22 cellular contexts compared by ENCODE assay signal in the genomic region with DNA sequence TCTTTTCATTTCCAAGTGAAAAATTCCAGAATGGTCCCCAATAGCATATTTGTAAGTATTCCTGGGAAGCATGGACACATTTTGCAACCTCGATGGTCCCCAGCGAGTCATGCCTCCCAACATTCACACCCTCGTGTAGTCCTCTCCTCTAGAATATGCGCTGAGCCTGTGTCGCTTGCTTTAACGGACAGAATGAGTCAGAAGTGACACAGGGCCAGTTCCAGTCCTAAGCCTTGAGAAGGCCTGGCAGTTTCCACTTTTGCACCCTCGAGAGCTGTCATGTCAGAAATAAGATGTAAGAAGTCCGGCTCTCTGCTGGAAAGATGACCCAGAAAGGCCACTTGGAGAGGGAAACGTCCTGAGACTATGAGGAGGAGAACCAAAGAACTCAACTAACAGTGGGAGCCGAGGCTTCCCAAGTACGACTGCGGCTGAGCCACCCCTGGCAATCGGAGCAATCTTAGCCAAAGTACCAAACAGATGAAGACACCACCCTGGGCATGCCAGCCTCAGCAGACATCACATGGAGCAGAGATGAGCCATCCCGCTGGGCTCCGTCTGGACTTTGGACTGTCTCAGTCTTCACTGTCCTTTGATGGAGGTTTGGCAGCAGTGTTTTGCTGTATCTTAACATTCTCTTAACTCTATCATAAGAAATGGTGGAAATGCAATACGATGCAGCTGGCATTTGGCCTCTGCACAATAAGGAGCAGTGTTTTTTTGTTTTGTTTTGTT. TPM values are rescaled to one million over a fixed set of nuclear protein-coding genes. Genes with fewer than 3 reads are reported as not detected.
DNase-seq lines count a peak whose midpoint lies in the region; ATAC-seq, FAIRE-seq and TF ChIP-seq lines count a peak whose summit lies in the region.
"Had no signal": no experiment of that assay in that cellular context is flagged by ENCODE, and none has a peak within 500 bp of the region (broad histone marks: within the 10 kb centered on the region; RNA-seq: fewer than 3 reads in every experiment).

No MANE protein-coding gene starts in this region.

- H3K36me3 ChIP-seq in K562 (ENCODE audit: control insufficient read depth, insufficient read depth, low read length) (no peaks in the 10 kb centered on the region), sigmoid colon (no peaks in the 10 kb centered on the region)

- H3K79me2 ChIP-seq in K562 (ENCODE audit: control insufficient read depth, insufficient read depth, low read length) = no peaks in the 10 kb centered on the region

- H3K4me1 ChIP-seq in K562 (replicated peaks in 1 of 2; ENCODE audit: control insufficient read depth in 2 of 2, insufficient read depth in 2 of 2, low read length in 2 of 2) (no peaks in the 10 kb centered on the region; a peak in 1 of 5 replicates), sigmoid colon (no peaks in the 10 kb centered on the region)

- H3K27me3 ChIP-seq in K562 (ENCODE audit: control insufficient read depth in 2 of 2, insufficient read depth in 2 of 2, low read length in 2 of 2) (peaks cover 58 to 89% of the 10 kb centered on the region in 2 experiments), sigmoid colon (no peaks in the 10 kb centered on the region)

- TF ChIP-seq EP300 in K562 (IDR thresholded peaks at IDR 0.05; ENCODE audit: low read length) (no peak), sigmoid colon (IDR thresholded peaks at IDR 0.05) (no peak)

- DNase-seq in AG08396 (ENCODE audit: low spot score) = peak; percentile 5
- DNase-seq in HEK293T (ENCODE audit: extremely low spot score) = peak; percentile 3
- peak in 3 of 4 experiments; percentile 4 to 6 (median 5) for DNase-seq in K562 (ENCODE audit: extremely low read depth in 1 of 4, low spot score in 3 of 4)
- peak; percentile 19 for DNase-seq in myocyte (ENCODE audit: low read depth)
- no peak for DNase-seq in H54 (ENCODE audit: insufficient read length, low spot score)
- no peak for DNase-seq in Kasumi-1 (lab: John Stamatoyannopoulos, UW)
- no peak for DNase-seq in sigmoid colon
- DNase-seq in urothelium cell line (ENCODE audit: low spot score) = no peak
- DNase-seq: activated CD4-positive, alpha-beta T cell treated with anti-CD3 and anti-CD28 coated beads for 36 hours; activated naive CD4-positive, alpha-beta T cell treated with anti-CD3 and anti-CD28 coated beads for 36 hours; activated T-cell treated with anti-CD3 and anti-CD28 coated beads, Interleukin-2, amount 50 U/mL, for 4 hours; amygdala; CD4-positive, CD25-positive, alpha-beta regulatory T cell; DMS53; NCI-H187; NCI-H2227 treated with DMSO at 0.1 percent for 48 hours; NCI-H748 treated with DMSO at 0.1 percent for 48 hours; SHP77 treated with DMSO at 0.1 percent for 48 hours had no signal

- peaks cover 3% of the 10 kb centered on the region; the same call in 1 of the 2 replicates for H4K20me1 ChIP-seq in K562 (replicated peaks; ENCODE audit: control insufficient read depth, insufficient read depth, low read length)

- TF ChIP-seq RAD21 in K562 (CRISPR knock-in tag; conservative IDR thresholded peaks at IDR 0.05 in 1 of 2, IDR thresholded peaks at IDR 0.05 in 1 of 2) = no peak

- H3K9ac ChIP-seq in K562 (ENCODE audit: insufficient read depth in 1 of 2, low read depth in 2 of 2, low read length in 2 of 2) = no peak overlapping the region

- no peak overlapping the region for H3K4me2 ChIP-seq in K562 (ENCODE audit: insufficient read depth, low read length)

- POLR2A ChIA-PET in HEK293T (lab: Yijun Ruan, JAX) (no interaction called here), K562 (lab: Yijun Ruan, JAX) (interaction anchor here (1.0 kb wide), 1 partner anchor 68 kb away, joined by 3 read pairs; no protein-coding TSS in a partner anchor)

- H3K4me3 ChIP-seq in K562 (no peak overlapping the region), sigmoid colon (no peak overlapping the region)

- intact Hi-C loops in K562 (cut with micrococcal nuclease) (no loop called here), sigmoid colon (cut with DNase I) (no loop called here)

- no peak for ATAC-seq in K562
- ATAC-seq: activated CD4-positive, alpha-beta T cell treated with anti-CD3 and anti-CD28 coated beads for 36 hours; activated T-cell treated with anti-CD3 and anti-CD28 coated beads, Interleukin-2, amount 50 U/mL, for 4 hours; left lobe of liver; natural killer cell treated with Interleukin-12 subunit alpha and Interleukin-12 subunit beta and Interleukin-15 and Interleukin-18, amount 100 ng/mL, for 72 hours had no signal

- TF ChIP-seq POLR2A in K562 (conservative IDR thresholded peaks at IDR 0.05) (no peak), H54 (IDR thresholded peaks at IDR 0.05; ENCODE audit: low read depth, low read length) (no peak), sigmoid colon (IDR thresholded peaks at IDR 0.05) (no peak)

- no TSS peak for BruUV-seq in K562 (replicated peaks; lab: Mats Ljungman, UMichigan)

- CTCF ChIA-PET in HEK293T (lab: Yijun Ruan, JAX) (no interaction called here), K562 (lab: Yijun Ruan, JAX; ENCODE audit: low intra/inter-chr PET ratio) (no interaction called here)

- 5% methylated on average over 14 of the region's 16 CpGs for WGBS in K562 (ENCODE audit: insufficient coverage, low coverage, missing lambda C conversion rate)
- 79 to 84% methylated on average over 16 of the region's 16 CpGs for WGBS in sigmoid colon, 2 donors

- TF ChIP-seq CTCF in K562 (IDR thresholded peaks at IDR 0.05 in 2 of 3, conservative IDR thresholded peaks at IDR 0.05 in 1 of 3; ENCODE audit: insufficient read depth in 2 of 3, low read depth in 1 of 3, low read length in 3 of 3) (no peak), sigmoid colon (IDR thresholded peaks at IDR 0.05) (no peak)

- no peak for FAIRE-seq in K562 (lab: Jason Lieb, UNC)
- no peak for FAIRE-seq in H54 (lab: Jason Lieb, UNC)
- FAIRE-seq in urothelium cell line (lab: Jason Lieb, UNC) = no peak
- FAIRE-seq: endothelial cell of umbilical vein, GM12892 had no signal

- H3K9me1 ChIP-seq in K562 (ENCODE audit: control insufficient read depth, insufficient read depth, low read length) = no peaks in the 10 kb centered on the region

- no peak overlapping the region for H2AFZ ChIP-seq in K562 (ENCODE audit: low read depth, low read length)

- in situ Hi-C loops in K562 (cut with MboI) = no loop called here

- H3K27ac ChIP-seq in K562 (ENCODE audit: extremely low read depth, low read depth, low read length) = no peak overlapping the region
- no peak overlapping the region for H3K27ac ChIP-seq in sigmoid colon

- H3K9me3 ChIP-seq in K562 (replicated peaks; ENCODE audit: control insufficient read depth, insufficient read depth, low read depth, low read length) = no peaks in the 10 kb centered on the region
- H3K9me3 ChIP-seq in sigmoid colon = no peaks in the 10 kb centered on the region

TF ChIP-seq in HEK293T, 16 proteins besides CTCF, POLR2A, EP300 and RAD21 (continues in another document):
- TF ChIP-seq ELF4 (IDR thresholded peaks at IDR 0.05) (no peak), TARDBP (IDR thresholded peaks at IDR 0.05) (no peak), FOXK2 (IDR thresholded peaks at IDR 0.05) (no peak), HDGF (IDR thresholded peaks at IDR 0.05; ENCODE audit: borderline replicate concordance) (no peak)
- TF ChIP-seq, protein P1, sequence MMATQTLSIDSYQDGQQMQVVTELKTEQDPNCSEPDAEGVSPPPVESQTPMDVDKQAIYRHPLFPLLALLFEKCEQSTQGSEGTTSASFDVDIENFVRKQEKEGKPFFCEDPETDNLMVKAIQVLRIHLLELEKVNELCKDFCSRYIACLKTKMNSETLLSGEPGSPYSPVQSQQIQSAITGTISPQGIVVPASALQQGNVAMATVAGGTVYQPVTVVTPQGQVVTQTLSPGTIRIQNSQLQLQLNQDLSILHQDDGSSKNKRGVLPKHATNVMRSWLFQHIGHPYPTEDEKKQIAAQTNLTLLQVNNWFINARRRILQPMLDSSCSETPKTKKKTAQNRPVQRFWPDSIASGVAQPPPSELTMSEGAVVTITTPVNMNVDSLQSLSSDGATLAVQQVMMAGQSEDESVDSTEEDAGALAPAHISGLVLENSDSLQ (IDR thresholded peaks at IDR 0.05) = no peak

TF ChIP-seq in K562, 482 proteins besides CTCF, POLR2A, EP300 and RAD21 (continues in another document):
- TF ChIP-seq, protein P2, sequence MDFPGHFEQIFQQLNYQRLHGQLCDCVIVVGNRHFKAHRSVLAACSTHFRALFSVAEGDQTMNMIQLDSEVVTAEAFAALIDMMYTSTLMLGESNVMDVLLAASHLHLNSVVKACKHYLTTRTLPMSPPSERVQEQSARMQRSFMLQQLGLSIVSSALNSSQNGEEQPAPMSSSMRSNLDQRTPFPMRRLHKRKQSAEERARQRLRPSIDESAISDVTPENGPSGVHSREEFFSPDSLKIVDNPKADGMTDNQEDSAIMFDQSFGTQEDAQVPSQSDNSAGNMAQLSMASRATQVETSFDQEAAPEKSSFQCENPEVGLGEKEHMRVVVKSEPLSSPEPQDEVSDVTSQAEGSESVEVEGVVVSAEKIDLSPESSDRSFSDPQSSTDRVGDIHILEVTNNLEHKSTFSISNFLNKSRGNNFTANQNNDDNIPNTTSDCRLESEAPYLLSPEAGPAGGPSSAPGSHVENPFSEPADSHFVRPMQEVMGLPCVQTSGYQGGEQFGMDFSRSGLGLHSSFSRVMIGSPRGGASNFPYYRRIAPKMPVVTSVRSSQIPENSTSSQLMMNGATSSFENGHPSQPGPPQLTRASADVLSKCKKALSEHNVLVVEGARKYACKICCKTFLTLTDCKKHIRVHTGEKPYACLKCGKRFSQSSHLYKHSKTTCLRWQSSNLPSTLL (IDR thresholded peaks at IDR 0.05) = no peak

RNA-seq across cellular contexts. Expression of gene GFPT2, which starts 42.6 kb away (rescaled TPM):
- total RNA-seq in K562 (2011; cell fraction: chromatin; rRNA removed; ENCODE audit: low replicate concordance) = 0.14 TPM in 1 of 2 replicates, not detected in the other
- total RNA-seq in K562 (2011; cell fraction: nucleolus; rRNA removed) = 0.50 TPM in 1 of 2 replicates, not detected in the other
- total RNA-seq in K562 (2011; cell fraction: nucleoplasm; rRNA removed) = not detected in 2 replicates
- not detected in 2 replicates for total RNA-seq in K562 (2014; rRNA removed)
- 0.13 TPM in 1 of 2 replicates, not detected in the other for total RNA-seq in K562 (2014; rRNA removed; fragmentation: Illumina TruSeq; extraction: Trizol)
- not detected in 2 replicates for total RNA-seq in K562 (2015; rRNA removed; fragmentation: Illumina TruSeq; extraction: Trizol)
- total RNA-seq in K562 (2021) = 0.07 and 0.09 TPM in 2 replicates
- 0.14 TPM in 1 of 2 replicates, not detected in the other for polyA plus RNA-seq in K562 (2011; rRNA removed)
- polyA plus RNA-seq in K562 (2011; cell fraction: cytosol; rRNA removed) = 0.01 and 0.07 TPM in 2 replicates
- polyA plus RNA-seq in K562 (2011; cell fraction: nucleus; rRNA removed) = 0.18 TPM in 1 of 2 replicates, not detected in the other
- 0.12 TPM in 1 of 2 replicates, not detected in the other for polyA plus RNA-seq in K562 (2012)
- not detected in 2 replicates for polyA plus RNA-seq in K562 (2014; fragmentation: Illumina TruSeq; extraction: Trizol)
- polyA plus RNA-seq in K562 (2014; fragmentation: Nextera tagmentation; extraction: Ambion mirVana) = under 1 TPM in 1 of 2 experiments, not detected in 1; 0.08 TPM
- polyA plus RNA-seq in K562 (2014; rRNA removed) = not detected in 2 replicates
- 0.39 TPM in 1 of 2 replicates, not detected in the other for polyA minus RNA-seq in K562 (2011; rRNA and poly(A)+ RNA removed)
- polyA minus RNA-seq in K562 (2011; cell fraction: cytosol; rRNA and poly(A)+ RNA removed) = not detected in 2 replicates
- polyA minus RNA-seq in K562 (2011; cell fraction: nucleus; rRNA and poly(A)+ RNA removed) = 0.54 TPM in 1 of 2 replicates, not detected in the other
- total RNA-seq in myocyte = 11.2 and 13.8 TPM in 2 replicates
- polyA plus RNA-seq in myocyte (2012) = 11.6 TPM
- 10 to 100 TPM; 16.1 to 42.7 (median 21.7) TPM for total RNA-seq in sigmoid colon
- polyA plus RNA-seq in sigmoid colon = 1 to 10 TPM; 1.2 to 6.6 (median 3.6) TPM
- total RNA-seq: CD4-positive, CD25-positive, alpha-beta regulatory T cell had no signal

Comparison
In these comparisons a context has a peak if more than half of its experiments do, and no peak if none do; other contexts are left out.
1. DNase-seq: peak in AG08396 (single experiment), HEK293T (single experiment), K562 (3 of 4) and myocyte (single experiment); none in H54 (single experiment), Kasumi-1 (0 of 2), sigmoid colon (single experiment) and urothelium cell line (single experiment).